ENCODE assay signal across 8 cellular contexts in genomic region chr5:179679014-179679674, GRCh38. TPM values are rescaled to one million over a fixed set of nuclear protein-coding genes. Genes with fewer than 3 reads are reported as not detected.
DNase-seq lines count a peak whose midpoint lies in the region; ATAC-seq, FAIRE-seq and TF ChIP-seq lines count a peak whose summit lies in the region.

No MANE protein-coding gene starts in this region.

- no peak for FAIRE-seq in HepG2 (lab: Jason Lieb, UNC)

- peaks cover 8% of the 10 kb centered on the region; the same call in 1 of the 2 replicates for H3K36me3 ChIP-seq in KOPT-K1 (ENCODE audit: insufficient read depth, low read length)
- no peaks in the 10 kb centered on the region for H3K36me3 ChIP-seq in HepG2 (replicated peaks in 1 of 2; ENCODE audit: control insufficient read depth in 1 of 2, insufficient read depth in 2 of 2, low read length in 2 of 2)

- H3K9me3 ChIP-seq in KOPT-K1 (ENCODE audit: insufficient read depth, low read length, poor library complexity, severe bottlenecking) (no peaks in the 10 kb centered on the region), HepG2 (ENCODE audit: low read length) (no peaks in the 10 kb centered on the region)

- DNase-seq in Ammon's horn (ENCODE audit: low spot score) (peak; percentile 45), choroid plexus epithelial cell (ENCODE audit: low read depth) (peak; percentile 83), HepG2 (ENCODE audit: low spot score) (no peak)
- peak; percentile 75 for DNase-seq in activated CD4-positive, CD25-positive, alpha-beta regulatory T cell treated with anti-CD3 and anti-CD28 coated beads, Interleukin-2, amount 50 U/mL, for 72 hours
- peak; percentile 65 for DNase-seq in stimulated activated CD4-positive, alpha-beta T cell treated with anti-CD3 and anti-CD28 coated beads, Interleukin-4, amount 100 ng/mL, for 1 hour

- in situ Hi-C loops in HepG2 (cut with HindIII; ENCODE audit: extremely low pct_ligation_motif_present, low pct_unique_long_range_greater_than_20kb) = no loop called here

- ATAC-seq in GM19468 (IDR thresholded peaks at IDR 0.05; ENCODE audit: extremely low read depth, unreplicated experiment) (peak; percentile 4), HepG2 (no peak), GM18858 (IDR thresholded peaks at IDR 0.05; ENCODE audit: unreplicated experiment) (no peak)

- POLR2A ChIA-PET in HepG2 (lab: Yijun Ruan, JAX) = interaction anchor here (1.3 to 3.3 kb wide), 5 partner anchors 18 to 129 kb away, joined by 4 to 42 read pairs (median 14); partner anchors contain the start of genes CANX, HNRNPH1, MAML1 and RUFY1

- TF ChIP-seq RAD21 in HepG2 (CRISPR knock-in tag; IDR thresholded peaks at IDR 0.05) = no peak

- H3K27ac ChIP-seq in KOPT-K1 (ENCODE audit: low read depth, low read length, poor library complexity, severe bottlenecking) = peak overlapping the region; percentile 92
- H3K27ac ChIP-seq in HepG2 (ENCODE audit: extremely low read length, insufficient read depth, low read length) = peak overlapping the region; percentile 87

- H4K20me1 ChIP-seq in HepG2 (ENCODE audit: insufficient read depth, low read length) = no peaks in the 10 kb centered on the region

- TSS peak; percentile 62 for BruUV-seq in HepG2 (replicated peaks; lab: Mats Ljungman, UMichigan)

- H3K79me2 ChIP-seq in HepG2 (ENCODE audit: insufficient read depth, low read length) = peaks cover 24% of the 10 kb centered on the region

- TF ChIP-seq POLR2A in HepG2 (IDR thresholded peaks at IDR 0.05; ENCODE audit: insufficient read depth in 1 of 2, low read depth in 2 of 2, low read length in 2 of 2) = no peak

- CTCF ChIA-PET in HepG2 (lab: Yijun Ruan, JAX; ENCODE audit: low intra/inter-chr PET ratio, low total read pairs) = no interaction called here

- H3K27me3 ChIP-seq in HepG2 (ENCODE audit: control insufficient read depth in 1 of 2, insufficient read depth in 2 of 2, low read length in 2 of 2) = no peaks in the 10 kb centered on the region; a peak in 1 of 5 replicates

- WGBS in HepG2 (ENCODE audit: low lambda C conversion rate) = 97% methylated on average over 36 of the region's 41 CpGs

- peak overlapping the region; percentile 94 for H3K9ac ChIP-seq in HepG2 (ENCODE audit: insufficient read depth, low read depth, low read length)

- intact Hi-C loops in HepG2 (cut with micrococcal nuclease; ENCODE audit: unreplicated experiment) = no loop called here

- H3K4me2 ChIP-seq in HepG2 (ENCODE audit: low read depth, low read length) = peak overlapping the region; percentile 60

- TF ChIP-seq EP300 in HepG2 (IDR thresholded peaks at IDR 0.05; ENCODE audit: low read depth in 2 of 2, low read length in 2 of 2) = no peak
- TF ChIP-seq EP300 in HepG2 (CRISPR knock-in tag; IDR thresholded peaks at IDR 0.05; ENCODE audit: borderline replicate concordance) = no peak

- H3K4me3 ChIP-seq in choroid plexus epithelial cell (ENCODE audit: low read depth, low read length) (peak overlapping the region; percentile 98), HepG2 (replicated peaks in 1 of 3; ENCODE audit: insufficient read depth in 1 of 3, low read depth in 2 of 3, low read length in 3 of 3) (peak overlapping the region in 1 of 3 experiments; percentile 91; a peak in 1 of 6 replicates)

- TF ChIP-seq CTCF in choroid plexus epithelial cell (conservative IDR thresholded peaks at IDR 0.05; ENCODE audit: low read depth, low read length) = peak; percentile 61
- TF ChIP-seq CTCF in HepG2 (CRISPR knock-in tag; IDR thresholded peaks at IDR 0.05) = no peak

- peaks cover 70% of the 10 kb centered on the region for H3K4me1 ChIP-seq in HepG2 (ENCODE audit: insufficient read depth, low read length)

- H2AFZ ChIP-seq in HepG2 (ENCODE audit: low read length) = no peak overlapping the region

RNA-seq across cellular contexts. Expression of gene CBY3, which starts 1.7 kb away (rescaled TPM):
- not detected in 2 replicates for total RNA-seq in HepG2 (2016; rRNA removed; fragmentation: Illumina TruSeq; extraction: Trizol)
- not detected in 2 replicates for total RNA-seq in HepG2 (2016; cell fraction: cytosol; rRNA removed; fragmentation: Illumina TruSeq; extraction: Trizol; ENCODE audit: low read depth)
- not detected in 2 replicates for total RNA-seq in HepG2 (2016; cell fraction: insoluble cytoplasmic fraction; rRNA removed; fragmentation: Illumina TruSeq; extraction: Trizol)
- not detected in 2 replicates for total RNA-seq in HepG2 (2016; cell fraction: membrane; rRNA removed; fragmentation: Illumina TruSeq; extraction: Trizol)
- not detected in 2 replicates for total RNA-seq in HepG2 (2016; cell fraction: nucleus; rRNA removed; fragmentation: Illumina TruSeq; extraction: Trizol)
- polyA plus RNA-seq in HepG2 (2011; rRNA removed) = not detected in 2 replicates
- polyA plus RNA-seq in HepG2 (2011; cell fraction: cytosol; rRNA removed) = not detected in 2 replicates
- not detected in 2 replicates for polyA plus RNA-seq in HepG2 (2011; cell fraction: nucleus; rRNA removed)
- polyA plus RNA-seq in HepG2 (2012) = not detected in 2 replicates
- not detected in 2 replicates for polyA plus RNA-seq in HepG2 (2016; cell fraction: cytosol; fragmentation: Illumina TruSeq; extraction: Trizol; ENCODE audit: low read depth)
- polyA plus RNA-seq in HepG2 (2016; cell fraction: insoluble cytoplasmic fraction; fragmentation: Illumina TruSeq; extraction: Trizol; ENCODE audit: low read depth) = not detected in 2 replicates
- not detected in 2 replicates for polyA plus RNA-seq in HepG2 (2016; cell fraction: membrane; fragmentation: Illumina TruSeq; extraction: Trizol; ENCODE audit: low read depth)
- not detected in 2 replicates for polyA plus RNA-seq in HepG2 (2016; cell fraction: nucleus; fragmentation: Illumina TruSeq; extraction: Trizol; ENCODE audit: insufficient read depth, low read depth)
- not detected in 2 replicates for polyA minus RNA-seq in HepG2 (2011; rRNA and poly(A)+ RNA removed; ENCODE audit: low replicate concordance)
- not detected in 2 replicates for polyA minus RNA-seq in HepG2 (2011; cell fraction: cytosol; rRNA and poly(A)+ RNA removed)
- not detected in 2 replicates for polyA minus RNA-seq in HepG2 (2011; cell fraction: nucleus; rRNA and poly(A)+ RNA removed)

RNA-seq across cellular contexts. Expression of gene CANX, which starts 19.6 kb away (rescaled TPM):
- total RNA-seq in HepG2 (2016; rRNA removed; fragmentation: Illumina TruSeq; extraction: Trizol) = 438 and 680 TPM in 2 replicates
- total RNA-seq in HepG2 (2016; cell fraction: cytosol; rRNA removed; fragmentation: Illumina TruSeq; extraction: Trizol; ENCODE audit: low read depth) = 100 and 107 TPM in 2 replicates
- 421 and 674 TPM in 2 replicates for total RNA-seq in HepG2 (2016; cell fraction: insoluble cytoplasmic fraction; rRNA removed; fragmentation: Illumina TruSeq; extraction: Trizol)
- 148 and 188 TPM in 2 replicates for total RNA-seq in HepG2 (2016; cell fraction: membrane; rRNA removed; fragmentation: Illumina TruSeq; extraction: Trizol)
- 471 and 534 TPM in 2 replicates for total RNA-seq in HepG2 (2016; cell fraction: nucleus; rRNA removed; fragmentation: Illumina TruSeq; extraction: Trizol)
- 477 and 480 TPM in 2 replicates for polyA plus RNA-seq in HepG2 (2011; rRNA removed)
- 184 and 191 TPM in 2 replicates for polyA plus RNA-seq in HepG2 (2011; cell fraction: cytosol; rRNA removed)
- polyA plus RNA-seq in HepG2 (2011; cell fraction: nucleus; rRNA removed) = 51.4 and 85.1 TPM in 2 replicates
- 598 and 627 TPM in 2 replicates for polyA plus RNA-seq in HepG2 (2012)
- polyA plus RNA-seq in HepG2 (2016; cell fraction: cytosol; fragmentation: Illumina TruSeq; extraction: Trizol; ENCODE audit: low read depth) = 17.9 and 20.7 TPM in 2 replicates
- polyA plus RNA-seq in HepG2 (2016; cell fraction: insoluble cytoplasmic fraction; fragmentation: Illumina TruSeq; extraction: Trizol; ENCODE audit: low read depth) = 280 and 284 TPM in 2 replicates
- 61.6 and 80.1 TPM in 2 replicates for polyA plus RNA-seq in HepG2 (2016; cell fraction: membrane; fragmentation: Illumina TruSeq; extraction: Trizol; ENCODE audit: low read depth)
- polyA plus RNA-seq in HepG2 (2016; cell fraction: nucleus; fragmentation: Illumina TruSeq; extraction: Trizol; ENCODE audit: insufficient read depth, low read depth) = 489 and 507 TPM in 2 replicates
- 2,329 and 2,779 TPM in 2 replicates for polyA minus RNA-seq in HepG2 (2011; rRNA and poly(A)+ RNA removed; ENCODE audit: low replicate concordance)
- polyA minus RNA-seq in HepG2 (2011; cell fraction: cytosol; rRNA and poly(A)+ RNA removed) = 523 and 799 TPM in 2 replicates
- 208 and 359 TPM in 2 replicates for polyA minus RNA-seq in HepG2 (2011; cell fraction: nucleus; rRNA and poly(A)+ RNA removed)

RNA-seq across cellular contexts. Expression of gene MAML1, which starts 53.5 kb away (rescaled TPM):
- total RNA-seq in HepG2 (2016; rRNA removed; fragmentation: Illumina TruSeq; extraction: Trizol) = 10.0 and 12.1 TPM in 2 replicates
- 2.6 and 4.2 TPM in 2 replicates for total RNA-seq in HepG2 (2016; cell fraction: cytosol; rRNA removed; fragmentation: Illumina TruSeq; extraction: Trizol; ENCODE audit: low read depth)
- 9.9 and 10.9 TPM in 2 replicates for total RNA-seq in HepG2 (2016; cell fraction: insoluble cytoplasmic fraction; rRNA removed; fragmentation: Illumina TruSeq; extraction: Trizol)
- total RNA-seq in HepG2 (2016; cell fraction: membrane; rRNA removed; fragmentation: Illumina TruSeq; extraction: Trizol) = 7.3 and 7.7 TPM in 2 replicates
- 11.4 and 13.3 TPM in 2 replicates for total RNA-seq in HepG2 (2016; cell fraction: nucleus; rRNA removed; fragmentation: Illumina TruSeq; extraction: Trizol)
- polyA plus RNA-seq in HepG2 (2011; rRNA removed) = 9.5 and 10.8 TPM in 2 replicates
- 4.7 and 5.1 TPM in 2 replicates for polyA plus RNA-seq in HepG2 (2011; cell fraction: cytosol; rRNA removed)
- 13.9 and 19.7 TPM in 2 replicates for polyA plus RNA-seq in HepG2 (2011; cell fraction: nucleus; rRNA removed)
- polyA plus RNA-seq in HepG2 (2012) = 14.7 and 16.0 TPM in 2 replicates
- 0.51 and 0.53 TPM in 2 replicates for polyA plus RNA-seq in HepG2 (2016; cell fraction: cytosol; fragmentation: Illumina TruSeq; extraction: Trizol; ENCODE audit: low read depth)
- 13.3 and 16.9 TPM in 2 replicates for polyA plus RNA-seq in HepG2 (2016; cell fraction: insoluble cytoplasmic fraction; fragmentation: Illumina TruSeq; extraction: Trizol; ENCODE audit: low read depth)
- 3.4 and 3.7 TPM in 2 replicates for polyA plus RNA-seq in HepG2 (2016; cell fraction: membrane; fragmentation: Illumina TruSeq; extraction: Trizol; ENCODE audit: low read depth)
- polyA plus RNA-seq in HepG2 (2016; cell fraction: nucleus; fragmentation: Illumina TruSeq; extraction: Trizol; ENCODE audit: insufficient read depth, low read depth) = 17.9 and 20.0 TPM in 2 replicates
- 10.5 TPM in 2 replicates for polyA minus RNA-seq in HepG2 (2011; rRNA and poly(A)+ RNA removed; ENCODE audit: low replicate concordance)
- 7.9 and 8.1 TPM in 2 replicates for polyA minus RNA-seq in HepG2 (2011; cell fraction: cytosol; rRNA and poly(A)+ RNA removed)
- polyA minus RNA-seq in HepG2 (2011; cell fraction: nucleus; rRNA and poly(A)+ RNA removed) = 12.1 and 12.2 TPM in 2 replicates

RNA-seq across cellular contexts. Expression of gene HNRNPH1, which starts 55.7 kb away (rescaled TPM):
- total RNA-seq in HepG2 (2016; rRNA removed; fragmentation: Illumina TruSeq; extraction: Trizol) = 807 and 1,064 TPM in 2 replicates
- total RNA-seq in HepG2 (2016; cell fraction: cytosol; rRNA removed; fragmentation: Illumina TruSeq; extraction: Trizol; ENCODE audit: low read depth) = 62.0 and 74.9 TPM in 2 replicates
- 774 and 1,069 TPM in 2 replicates for total RNA-seq in HepG2 (2016; cell fraction: insoluble cytoplasmic fraction; rRNA removed; fragmentation: Illumina TruSeq; extraction: Trizol)
- total RNA-seq in HepG2 (2016; cell fraction: membrane; rRNA removed; fragmentation: Illumina TruSeq; extraction: Trizol) = 140 and 164 TPM in 2 replicates
- total RNA-seq in HepG2 (2016; cell fraction: nucleus; rRNA removed; fragmentation: Illumina TruSeq; extraction: Trizol) = 1,562 and 1,725 TPM in 2 replicates
- 329 and 382 TPM in 2 replicates for polyA plus RNA-seq in HepG2 (2011; rRNA removed)
- 90.5 and 96.7 TPM in 2 replicates for polyA plus RNA-seq in HepG2 (2011; cell fraction: cytosol; rRNA removed)
- polyA plus RNA-seq in HepG2 (2011; cell fraction: nucleus; rRNA removed) = 1,180 and 1,349 TPM in 2 replicates
- 483 and 590 TPM in 2 replicates for polyA plus RNA-seq in HepG2 (2012)
- 35.6 TPM in 2 replicates for polyA plus RNA-seq in HepG2 (2016; cell fraction: cytosol; fragmentation: Illumina TruSeq; extraction: Trizol; ENCODE audit: low read depth)
- 527 and 548 TPM in 2 replicates for polyA plus RNA-seq in HepG2 (2016; cell fraction: insoluble cytoplasmic fraction; fragmentation: Illumina TruSeq; extraction: Trizol; ENCODE audit: low read depth)
- 79.3 and 80.3 TPM in 2 replicates for polyA plus RNA-seq in HepG2 (2016; cell fraction: membrane; fragmentation: Illumina TruSeq; extraction: Trizol; ENCODE audit: low read depth)
- 2,398 and 2,412 TPM in 2 replicates for polyA plus RNA-seq in HepG2 (2016; cell fraction: nucleus; fragmentation: Illumina TruSeq; extraction: Trizol; ENCODE audit: insufficient read depth, low read depth)
- polyA minus RNA-seq in HepG2 (2011; rRNA and poly(A)+ RNA removed; ENCODE audit: low replicate concordance) = 416 and 431 TPM in 2 replicates
- 259 and 342 TPM in 2 replicates for polyA minus RNA-seq in HepG2 (2011; cell fraction: cytosol; rRNA and poly(A)+ RNA removed)
- polyA minus RNA-seq in HepG2 (2011; cell fraction: nucleus; rRNA and poly(A)+ RNA removed) = 3,243 and 3,756 TPM in 2 replicates
